In the genomic region with DNA sequence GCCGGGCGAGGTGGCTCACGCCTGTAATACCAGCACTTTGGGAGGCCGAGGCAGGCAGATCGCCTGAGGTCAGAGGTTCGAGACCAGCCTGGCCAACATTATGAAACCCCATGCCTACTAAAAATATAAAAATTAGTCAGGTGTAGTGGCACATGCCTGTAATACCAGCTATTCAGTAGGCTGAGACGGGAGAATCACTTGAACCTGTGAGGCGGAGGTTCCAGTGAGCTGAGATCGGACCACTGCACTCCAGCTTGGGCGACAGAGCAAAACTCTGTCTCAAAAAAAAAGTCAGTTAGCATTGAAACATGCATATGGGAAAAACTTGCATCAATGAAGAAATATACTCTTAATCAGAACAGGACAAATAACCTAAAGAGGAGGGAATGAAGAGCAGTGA, we compare ENCODE assay signal across 19 cellular contexts. TPM values are rescaled to one million over a fixed set of nuclear protein-coding genes. Genes with fewer than 3 reads are reported as not detected.
DNase-seq lines count a peak whose midpoint lies in the region; ATAC-seq and TF ChIP-seq lines count a peak whose summit lies in the region.
"Had no signal": no experiment of that assay in that cellular context is flagged by ENCODE, and none has a peak within 500 bp of the region (broad histone marks: within the 10 kb centered on the region; RNA-seq: fewer than 3 reads in every experiment).

No MANE protein-coding gene starts in this region.

- peaks cover 96% of the 10 kb centered on the region for H3K36me3 Mint-ChIP-seq in activated T-cell treated with anti-CD3 and anti-CD28 coated beads, Interleukin-2, amount 50 U/mL, for 24 hours (ENCODE audit: low read depth)
- H3K36me3 Mint-ChIP-seq in activated CD8-positive, alpha-beta T cell treated with anti-CD3 and anti-CD28 coated beads, Interleukin-2, amount 10 ng/mL, durations not matched to agents 7 days and 5 days (ENCODE audit: low read depth) = peaks cover 90% of the 10 kb centered on the region
- peaks cover 49 to 78% (median 52%) of the 10 kb centered on the region in 3 donors for H3K36me3 Mint-ChIP-seq in immature natural killer cell

- in situ Hi-C loops in GM23248 (cut with MboI) = no loop called here

- H3K27me3 ChIP-seq in smooth muscle cell (ENCODE audit: low read depth) (no peaks in the 10 kb centered on the region), GM23248 (replicated peaks; ENCODE audit: insufficient read depth) (no peaks in the 10 kb centered on the region)
- H3K27me3 ChIP-seq: brain microvascular endothelial cell, spleen had no signal

- H3K9me2 ChIP-seq in GM23248 (ENCODE audit: insufficient read depth) = no peaks in the 10 kb centered on the region

- H3K79me2 ChIP-seq in smooth muscle cell (ENCODE audit: low read depth) (no peaks in the 10 kb centered on the region), GM23248 (ENCODE audit: insufficient read depth) (no peaks in the 10 kb centered on the region)

- peak overlapping the region; percentile 43 for H3K9ac ChIP-seq in smooth muscle cell (ENCODE audit: low read depth)
- H3K9ac ChIP-seq in GM23248 = no peak overlapping the region

- no peaks in the 10 kb centered on the region for H3K27me3 Mint-ChIP-seq in activated T-cell treated with anti-CD3 and anti-CD28 coated beads, Interleukin-2, amount 50 U/mL, for 24 hours
- no peaks in the 10 kb centered on the region for H3K27me3 Mint-ChIP-seq in activated CD8-positive, alpha-beta T cell treated with anti-CD3 and anti-CD28 coated beads, Interleukin-2, amount 10 ng/mL, durations not matched to agents 7 days and 5 days (ENCODE audit: low read depth)
- H3K27me3 Mint-ChIP-seq in immature natural killer cell (ENCODE audit: low read depth in 3 of 3) = peaks cover 0 to 3% (median 0%) of the 10 kb centered on the region in 3 donors
- H3K27me3 Mint-ChIP-seq: IgD-negative memory B cell had no signal

- peak overlapping the region; percentile 91 for H3K27ac Mint-ChIP-seq in activated T-cell treated with anti-CD3 and anti-CD28 coated beads, Interleukin-2, amount 50 U/mL, for 24 hours
- peak overlapping the region; percentile 81 for H3K27ac Mint-ChIP-seq in activated CD8-positive, alpha-beta T cell treated with anti-CD3 and anti-CD28 coated beads, Interleukin-2, amount 10 ng/mL, durations not matched to agents 7 days and 5 days
- H3K27ac Mint-ChIP-seq in immature natural killer cell = peak overlapping the region in 5 of 6 donors; percentile 16 to 85 (median 72)
- H3K27ac Mint-ChIP-seq: IgD-negative memory B cell had no signal

- TF ChIP-seq CTCF in smooth muscle cell (IDR thresholded peaks at IDR 0.05; ENCODE audit: borderline replicate concordance, insufficient read depth, poor library complexity, severe bottlenecking) (no peak), GM10248 (IDR thresholded peaks at IDR 0.05; ENCODE audit: control extremely low read depth, extremely low read depth, low read depth, missing control alignments) (no peak)

- H3K27ac ChIP-seq in smooth muscle cell (ENCODE audit: low read depth) (peak overlapping the region; percentile 80), GM23248 (no peak overlapping the region)
- H3K27ac ChIP-seq: brain microvascular endothelial cell had no signal

- H3K4me2 ChIP-seq in smooth muscle cell (peak overlapping the region; percentile 42), GM23248 (ENCODE audit: unreplicated experiment) (no peak overlapping the region)

- no peak for ATAC-seq in activated CD8-positive, alpha-beta T cell treated with anti-CD3 and anti-CD28 coated beads, Interleukin-2, amount 10 ng/mL, durations not matched to agents 7 days and 5 days

- peaks cover 42% of the 10 kb centered on the region for H3K9me3 Mint-ChIP-seq in activated T-cell treated with anti-CD3 and anti-CD28 coated beads, Interleukin-2, amount 50 U/mL, for 24 hours
- H3K9me3 Mint-ChIP-seq in activated CD8-positive, alpha-beta T cell treated with anti-CD3 and anti-CD28 coated beads, Interleukin-2, amount 10 ng/mL, durations not matched to agents 7 days and 5 days (ENCODE audit: insufficient read depth) = peaks cover 36% of the 10 kb centered on the region
- peaks cover 2 to 17% (median 9%) of the 10 kb centered on the region in 6 donors for H3K9me3 Mint-ChIP-seq in immature natural killer cell

- WGBS in smooth muscle cell (ENCODE audit: low lambda C conversion rate) = 93% methylated on average over 10 of the region's 10 CpGs
- WGBS in GM23248 (ENCODE audit: low coverage in 1 of 2, low lambda C conversion rate in 2 of 2, missing lambda C conversion rate in 2 of 2), 2 experiments = 94 to 96% methylated on average over 10 of the region's 10 CpGs

- H4K20me1 ChIP-seq in smooth muscle cell (ENCODE audit: low read depth) (no peaks in the 10 kb centered on the region), GM23248 (ENCODE audit: insufficient read depth) (no peaks in the 10 kb centered on the region)

- peaks cover 5% of the 10 kb centered on the region for H3F3A ChIP-seq in smooth muscle cell (ENCODE audit: low read depth)
- H3F3A ChIP-seq in GM23248 (ENCODE audit: insufficient read depth) = no peaks in the 10 kb centered on the region

- H3K4me3 Mint-ChIP-seq in activated T-cell treated with anti-CD3 and anti-CD28 coated beads, Interleukin-2, amount 50 U/mL, for 24 hours = no peak overlapping the region
- H3K4me3 Mint-ChIP-seq in activated CD8-positive, alpha-beta T cell treated with anti-CD3 and anti-CD28 coated beads, Interleukin-2, amount 10 ng/mL, durations not matched to agents 7 days and 5 days = no peak overlapping the region
- H3K4me3 Mint-ChIP-seq in immature natural killer cell = no peak overlapping the region

- CTCF ChIA-PET in activated CD8-positive, alpha-beta T cell treated with anti-CD3 and anti-CD28 coated beads, Interleukin-2, amount 10 ng/mL, durations not matched to agents 7 days and 5 days (lab: Charles Lee) = interaction anchor here (0.6 to 1.0 kb wide), 2 partner anchors 12 to 17 kb away, joined by 3 read pairs; no protein-coding TSS in a partner anchor
- CTCF ChIA-PET in GM10248 (lab: Yijun Ruan, JAX) = interaction anchor here (1.1 to 1.8 kb wide), 2 partner anchors 10 to 16 kb away, joined by 3 read pairs; no protein-coding TSS in a partner anchor

- no peaks in the 10 kb centered on the region for H3K9me3 ChIP-seq in smooth muscle cell (replicated peaks; ENCODE audit: low read depth)
- H3K9me3 ChIP-seq in GM23248 (ENCODE audit: low read depth) = no peaks in the 10 kb centered on the region

- POLR2A ChIA-PET in activated CD8-positive, alpha-beta T cell treated with anti-CD3 and anti-CD28 coated beads, Interleukin-2, amount 10 ng/mL, durations not matched to agents 7 days and 5 days (lab: Charles Lee) = no interaction called here
- POLR2A ChIA-PET in GM10248 (lab: Yijun Ruan, JAX) = no interaction called here

- no peak for DNase-seq in activated T-cell treated with anti-CD3 and anti-CD28 coated beads, Interleukin-2, amount 50 U/mL, for 24 hours
- DNase-seq in activated T-cell treated with anti-CD3 and anti-CD28 coated beads, Interleukin-2, amount 50 U/mL, for 1 hour = no peak
- no peak for DNase-seq in activated CD8-positive, alpha-beta T cell treated with anti-CD3 and anti-CD28 coated beads, Interleukin-2, amount 10 ng/mL, durations not matched to agents 7 days and 5 days
- DNase-seq in immature natural killer cell (no peak), smooth muscle cell (lab: John Stamatoyannopoulos, UW; ENCODE audit: unreplicated experiment) (no peak), NCI-H1694 (lab: John Stamatoyannopoulos, UW) (no peak), GM10248 (ENCODE audit: extremely low spot score) (no peak), GM23248 (no peak)
- DNase-seq: activated CD4-positive, alpha-beta T cell treated with anti-CD3 and anti-CD28 coated beads, Interleukin-2, amount 50 U/mL, for 48 hours; activated gamma-delta T cell; hippocampal formation; left cardiac atrium; NCI-H2029 treated with DMSO at 0.1 percent for 48 hours; NCI-H524; posterior cingulate gyrus; SHP77 treated with DMSO at 0.1 percent for 48 hours; spleen had no signal

- H3K4me3 ChIP-seq in smooth muscle cell (no peak overlapping the region), GM23248 (no peak overlapping the region)
- H3K4me3 ChIP-seq: spleen had no signal

- H3K4me1 ChIP-seq in smooth muscle cell (ENCODE audit: low read depth) = no peaks in the 10 kb centered on the region
- no peaks in the 10 kb centered on the region for H3K4me1 ChIP-seq in GM23248 (ENCODE audit: insufficient read depth)

- H3K4me1 Mint-ChIP-seq in activated T-cell treated with anti-CD3 and anti-CD28 coated beads, Interleukin-2, amount 50 U/mL, for 24 hours (ENCODE audit: low read depth) = peaks cover 63% of the 10 kb centered on the region
- H3K4me1 Mint-ChIP-seq in activated CD8-positive, alpha-beta T cell treated with anti-CD3 and anti-CD28 coated beads, Interleukin-2, amount 10 ng/mL, durations not matched to agents 7 days and 5 days (ENCODE audit: low read depth) = peaks cover 48% of the 10 kb centered on the region
- H3K4me1 Mint-ChIP-seq in immature natural killer cell = peaks cover 32 to 67% of the 10 kb centered on the region in 2 donors

- H2AFZ ChIP-seq in smooth muscle cell (ENCODE audit: low read depth) (no peak overlapping the region), GM23248 (no peak overlapping the region)

- H3K36me3 ChIP-seq in smooth muscle cell (ENCODE audit: low read depth) (no peaks in the 10 kb centered on the region), GM23248 (ENCODE audit: low read depth) (no peaks in the 10 kb centered on the region)
- H3K36me3 ChIP-seq: brain microvascular endothelial cell had no signal

RNA-seq across cellular contexts. Expression of gene RESF1, which starts 30.4 kb away (rescaled TPM):
- 100 to 1,000 TPM; 112 to 126 TPM for total RNA-seq in activated CD8-positive, alpha-beta T cell treated with anti-CD3 and anti-CD28 coated beads, Interleukin-2, amount 10 ng/mL, durations not matched to agents 7 days and 5 days
- polyA plus RNA-seq in immature natural killer cell = 100 to 1,000 TPM in 1 of 3 donors, 10 to 100 TPM in 2; 42.0 to 225 (median 59.6) TPM
- 28.3 and 57.6 TPM in 2 replicates for total RNA-seq in smooth muscle cell
- polyA plus RNA-seq in smooth muscle cell = 9.7 and 10.5 TPM in 2 replicates
- total RNA-seq in GM23248 (2014; rRNA removed; shearing (Covaris generic)) = 6.3 and 8.3 TPM in 2 replicates
- 6.6 and 8.4 TPM in 2 replicates for polyA plus RNA-seq in GM23248 (2016; fragmentation: Nextera tagmentation; extraction: Ambion mirVana)
